ENCODE assay signal across 30 cellular contexts in genomic region chr20:33979094-33979493, GRCh38.
"Had no signal": no experiment of that assay in that cellular context is flagged by ENCODE, and none has a peak within 500 bp of the region (broad histone marks: within the 10 kb centered on the region; RNA-seq: fewer than 3 reads in every experiment).

No MANE protein-coding gene starts in this region.

- DNase-seq: activated CD4-positive, alpha-beta memory T cell treated with anti-CD3 and anti-CD28 coated beads, Interleukin-2, amount 10 ng/mL, durations not matched to agents 7 days and 5 days; activated CD4-positive, alpha-beta T cell treated with anti-CD3 and anti-CD28 coated beads, Interleukin-2, amount 10 ng/mL, durations not matched to agents 24 days and 14 days; activated CD4-positive, CD25-positive, alpha-beta regulatory T cell; activated CD4-positive, CD25-positive, alpha-beta regulatory T cell treated with anti-CD3 and anti-CD28 coated beads, Interleukin-2, amount 50 U/mL, for 72 hours; activated CD8-positive, alpha-beta memory T cell treated with anti-CD3 and anti-CD28 coated beads, Interleukin-2, amount 50 U/mL, for 48 hours; activated gamma-delta T cell; activated naive CD4-positive, alpha-beta T cell; activated naive CD4-positive, alpha-beta T cell treated with anti-CD3 and anti-CD28 coated beads, Interleukin-2, amount 10 ng/mL, durations not matched to agents 7 days and 5 days; activated T-cell treated with anti-CD3 and anti-CD28 coated beads for 4 hours; activated T-cell treated with anti-CD3 and anti-CD28 coated beads, Interleukin-2, amount 50 U/mL, for 24 hours; adrenal gland; central memory CD4-positive, alpha-beta T cell; cerebellar nuclear complex; colonic mucosa; effector CD8-positive, alpha-beta T cell; foreskin keratinocyte; gastrocnemius medialis; glutamatergic neuron; heart left ventricle; T-helper 1 cell; T-helper 17 cell; T1000 had no signal

- ATAC-seq: activated naive CD4-positive, alpha-beta T cell treated with anti-CD3 and anti-CD28 coated beads, Interleukin-2, amount 50 U/mL, for 72 hours; foreskin keratinocyte; gastrocnemius medialis; heart left ventricle; T-helper 17 cell had no signal

- H3K9me3 Mint-ChIP-seq: activated CD4-positive, alpha-beta memory T cell treated with anti-CD3 and anti-CD28 coated beads, Interleukin-2, amount 10 ng/mL, durations not matched to agents 7 days and 5 days; activated CD4-positive, alpha-beta T cell treated with anti-CD3 and anti-CD28 coated beads, Interleukin-2, amount 10 ng/mL, durations not matched to agents 24 days and 14 days; activated naive CD4-positive, alpha-beta T cell treated with anti-CD3 and anti-CD28 coated beads, Interleukin-2, amount 10 ng/mL, durations not matched to agents 7 days and 5 days; activated naive CD4-positive, alpha-beta T cell treated with anti-CD3 and anti-CD28 coated beads, Interleukin-2, amount 50 U/mL, for 72 hours; activated T-helper 1 cell treated with anti-CD3 and anti-CD28 coated beads, Interleukin-12 subunit alpha, Interleukin-12 subunit beta, Interleukin-2, Interleukin-4 antibody, amounts not matched to agents 30 ng/mL and 10 ng/mL and 1 ng/mL, durations not matched to agents 14 hours and 24 hours and 36 hours; T-helper 2 cell treated with Interferon-gamma antibody and Interleukin-4, amounts not matched to agents 5 μg/mL and 100 μg/mL, for 36 hours had no signal

- H3K4me1 Mint-ChIP-seq: activated CD4-positive, alpha-beta memory T cell treated with anti-CD3 and anti-CD28 coated beads, Interleukin-2, amount 10 ng/mL, durations not matched to agents 7 days and 5 days; activated CD4-positive, alpha-beta T cell treated with anti-CD3 and anti-CD28 coated beads, Interleukin-2, amount 10 ng/mL, durations not matched to agents 24 days and 14 days; activated naive CD4-positive, alpha-beta T cell treated with anti-CD3 and anti-CD28 coated beads, Interleukin-2, amount 10 ng/mL, durations not matched to agents 7 days and 5 days; T-helper 17 cell had no signal

- H3K4me3 ChIP-seq: adrenal gland, ascending aorta, breast epithelium, cardiac muscle cell, colonic mucosa, esophagus muscularis mucosa, gastrocnemius medialis, heart left ventricle had no signal

- H3K27ac ChIP-seq: adrenal gland, ascending aorta, breast epithelium, cardiac muscle cell, colonic mucosa, esophagus muscularis mucosa, foreskin keratinocyte, gastrocnemius medialis, heart left ventricle had no signal

- H3K4me3 Mint-ChIP-seq: activated CD4-positive, alpha-beta memory T cell treated with anti-CD3 and anti-CD28 coated beads, Interleukin-2, amount 10 ng/mL, durations not matched to agents 7 days and 5 days; activated CD4-positive, alpha-beta T cell treated with anti-CD3 and anti-CD28 coated beads, Interleukin-2, amount 10 ng/mL, durations not matched to agents 24 days and 14 days; activated naive CD4-positive, alpha-beta T cell treated with anti-CD3 and anti-CD28 coated beads, Interleukin-2, amount 10 ng/mL, durations not matched to agents 7 days and 5 days; activated T-cell treated with anti-CD3 and anti-CD28 coated beads, Interleukin-2, amount 50 U/mL, for 24 hours; activated T-helper 1 cell treated with anti-CD3 and anti-CD28 coated beads, Interleukin-12 subunit alpha, Interleukin-12 subunit beta, Interleukin-2, Interleukin-4 antibody, amounts not matched to agents 30 ng/mL and 10 ng/mL and 1 ng/mL, durations not matched to agents 14 hours and 24 hours and 36 hours; brain; T-helper 17 cell; T-helper 2 cell treated with Interferon-gamma antibody and Interleukin-4, amounts not matched to agents 5 μg/mL and 100 μg/mL, for 36 hours had no signal

- H3K27me3 ChIP-seq: adrenal gland, ascending aorta, breast epithelium, cardiac muscle cell, colonic mucosa, esophagus muscularis mucosa, gastrocnemius medialis, heart left ventricle had no signal

- H3K36me3 ChIP-seq: adrenal gland, ascending aorta, breast epithelium, cardiac muscle cell, colonic mucosa, esophagus muscularis mucosa, gastrocnemius medialis, heart left ventricle had no signal

- H3K9me3 ChIP-seq: adrenal gland, ascending aorta, breast epithelium, colonic mucosa, esophagus muscularis mucosa, gastrocnemius medialis, heart left ventricle had no signal

- H3K27ac Mint-ChIP-seq: activated CD4-positive, alpha-beta memory T cell treated with anti-CD3 and anti-CD28 coated beads, Interleukin-2, amount 10 ng/mL, durations not matched to agents 7 days and 5 days; activated CD4-positive, alpha-beta T cell treated with anti-CD3 and anti-CD28 coated beads, Interleukin-2, amount 10 ng/mL, durations not matched to agents 24 days and 14 days; activated naive CD4-positive, alpha-beta T cell treated with anti-CD3 and anti-CD28 coated beads, Interleukin-2, amount 10 ng/mL, durations not matched to agents 7 days and 5 days; activated naive CD4-positive, alpha-beta T cell treated with anti-CD3 and anti-CD28 coated beads, Interleukin-2, amount 50 U/mL, for 72 hours; activated T-cell treated with anti-CD3 and anti-CD28 coated beads, Interleukin-2, amount 50 U/mL, for 24 hours; activated T-helper 1 cell treated with anti-CD3 and anti-CD28 coated beads, Interleukin-12 subunit alpha, Interleukin-12 subunit beta, Interleukin-2, Interleukin-4 antibody, amounts not matched to agents 30 ng/mL and 10 ng/mL and 1 ng/mL, durations not matched to agents 14 hours and 24 hours and 36 hours; brain; T-helper 17 cell; T-helper 2 cell treated with Interferon-gamma antibody and Interleukin-4, amounts not matched to agents 5 μg/mL and 100 μg/mL, for 36 hours had no signal

- H3K4me1 ChIP-seq: adrenal gland, ascending aorta, breast epithelium, colonic mucosa, esophagus muscularis mucosa, foreskin keratinocyte, gastrocnemius medialis, heart left ventricle had no signal

- H3K36me3 Mint-ChIP-seq: activated naive CD4-positive, alpha-beta T cell treated with anti-CD3 and anti-CD28 coated beads, Interleukin-2, amount 10 ng/mL, durations not matched to agents 7 days and 5 days; activated naive CD4-positive, alpha-beta T cell treated with anti-CD3 and anti-CD28 coated beads, Interleukin-2, amount 50 U/mL, for 72 hours; brain had no signal
